In genomic region chr14:23376477-23377200, GRCh38 we compare ENCODE assay signal across 12 cellular contexts. TPM values are rescaled to one million over a fixed set of nuclear protein-coding genes. Genes with fewer than 3 reads are reported as not detected.
DNase-seq lines count a peak whose midpoint lies in the region; ATAC-seq lines count a peak whose summit lies in the region.
"Had no signal": no experiment of that assay in that cellular context is flagged by ENCODE, and none has a peak within 500 bp of the region (broad histone marks: within the 10 kb centered on the region; RNA-seq: fewer than 3 reads in every experiment).

A gene with protein sequence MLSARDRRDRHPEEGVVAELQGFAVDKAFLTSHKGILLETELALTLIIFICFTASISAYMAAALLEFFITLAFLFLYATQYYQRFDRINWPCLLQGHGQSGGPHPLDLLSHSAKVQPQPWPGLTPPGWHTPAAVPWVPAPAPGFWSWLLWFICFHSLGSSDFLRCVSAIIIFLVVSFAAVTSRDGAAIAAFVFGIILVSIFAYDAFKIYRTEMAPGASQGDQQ (plus strand): TSS chr14:23377046. CDS start chr14:23377252, 206 bp downstream.

- H3K4me1 Mint-ChIP-seq in effector memory CD8-positive, alpha-beta T cell (ENCODE audit: low read depth in 2 of 2): no peaks in the 10 kb centered on the region
- H3K4me1 Mint-ChIP-seq: immature natural killer cell had no signal

- H3K27me3 Mint-ChIP-seq in effector memory CD8-positive, alpha-beta T cell: peaks cover 9 to 48% of the 10 kb centered on the region in 2 donors

- peak within 1 kb of the TSS in 1 of 2 donors; percentile 54 for H3K27ac Mint-ChIP-seq in effector memory CD8-positive, alpha-beta T cell
- H3K27ac Mint-ChIP-seq: immature natural killer cell had no signal

- no peak within 1 kb of the TSS for H3K4me3 Mint-ChIP-seq in effector memory CD8-positive, alpha-beta T cell
- H3K4me3 Mint-ChIP-seq: immature natural killer cell had no signal

- H3K27ac ChIP-seq in substantia nigra (ENCODE audit: low read depth, low read length, poor library complexity, severe bottlenecking): peak within 1 kb of the TSS; percentile 98

- DNase-seq in NCI-H524 treated with DMSO at 0.1 percent for 48 hours (lab: John Stamatoyannopoulos, UW) (peak; percentile 70), cerebellum (ENCODE audit: low spot score) (peak; percentile 32), left kidney (ENCODE audit: low read depth, low spot score) (peak; percentile 62), substantia nigra (lab: John Stamatoyannopoulos, UW) (peak; percentile 67 to 98 (median 94)), LoVo (ENCODE audit: low spot score) (no peak)
- no peak for DNase-seq in effector memory CD8-positive, alpha-beta T cell
- DNase-seq: activated effector memory CD4-positive, alpha-beta T cell treated with Interleukin-2 at 50 U/mL for 16 hours; DND-41; effector CD8-positive, alpha-beta T cell; immature natural killer cell; Karpas-422 had no signal

- no peak for ATAC-seq in effector memory CD8-positive, alpha-beta T cell (replicated peaks)
- no peak for ATAC-seq in GM18520 (IDR thresholded peaks at IDR 0.05; ENCODE audit: unreplicated experiment)

- H3K9me3 Mint-ChIP-seq in effector memory CD8-positive, alpha-beta T cell: no peaks in the 10 kb centered on the region
- H3K9me3 Mint-ChIP-seq: immature natural killer cell had no signal

- no peaks in the 10 kb centered on the region for H3K36me3 Mint-ChIP-seq in effector memory CD8-positive, alpha-beta T cell (ENCODE audit: insufficient read depth)
- H3K36me3 Mint-ChIP-seq: immature natural killer cell had no signal

RNA-seq across cellular contexts. Expression of the gene that starts here (rescaled TPM):
- total RNA-seq in cerebellum: 1.9 TPM

Comparison
In these comparisons a context has a peak if more than half of its experiments do, and no peak if none do; other contexts are left out.
1. DNase-seq: peak in NCI-H524 treated with DMSO at 0.1 percent for 48 hours (single experiment), cerebellum (single experiment), left kidney (single experiment) and substantia nigra (49 of 49); none in effector memory CD8-positive, alpha-beta T cell (0 of 3) and LoVo (single experiment).